19 cellular contexts compared by ENCODE assay signal in genomic region chr11:79189604-79190003, GRCh38.
DNase-seq lines count a peak whose midpoint lies in the region; ATAC-seq, FAIRE-seq and TF ChIP-seq lines count a peak whose summit lies in the region.
"Had no signal": no experiment of that assay in that cellular context is flagged by ENCODE, and none has a peak within 500 bp of the region (broad histone marks: within the 10 kb centered on the region; RNA-seq: fewer than 3 reads in every experiment).

No MANE protein-coding gene starts in this region.

- no peak for TF ChIP-seq EP300 in HepG2 (IDR thresholded peaks at IDR 0.05; ENCODE audit: low read depth in 2 of 2, low read length in 2 of 2)
- no peak for TF ChIP-seq EP300 in HepG2 (CRISPR knock-in tag; IDR thresholded peaks at IDR 0.05; ENCODE audit: borderline replicate concordance)

- DNase-seq in HepG2 (ENCODE audit: low spot score) = no peak
- DNase-seq in pancreas = peak in 4 of 6 donors; percentile 47 to 58 (median 51)
- DNase-seq in UCSD-AML1 (lab: John Stamatoyannopoulos, UW; ENCODE audit: unreplicated experiment) = no peak
- DNase-seq in RWPE1 (ENCODE audit: low spot score) = no peak
- DNase-seq in cortex of kidney (lab: John Stamatoyannopoulos, UW) = no peak
- DNase-seq in activated naive CD4-positive, alpha-beta T cell treated with anti-CD3 and anti-CD28 coated beads for 36 hours = no peak
- DNase-seq: 8988T; Calu3; CD4-positive, alpha-beta memory T cell; EL; GOT3; KG1; NCI-H1694; SHP77 had no signal

- H3K4me3 ChIP-seq in liver (ENCODE audit: low read depth in 1 of 3, low read length in 3 of 3) (no peak overlapping the region), HepG2 (replicated peaks in 1 of 3; ENCODE audit: insufficient read depth in 1 of 3, low read depth in 2 of 3, low read length in 3 of 3) (no peak overlapping the region), pancreas (no peak overlapping the region)
- H3K4me3 ChIP-seq: BLaER1 treated with 17β-estradiol and CSF1 and Interleukin-3, amounts not matched to agents 10 nM and 100 nM had no signal

- WGBS in liver = 41% methylated on average over 7 of the region's 7 CpGs
- WGBS in HepG2 (ENCODE audit: low lambda C conversion rate) = 42% methylated on average over 6 of the region's 7 CpGs
- 40 to 45% methylated on average over 7 of the region's 7 CpGs for WGBS in pancreas, 2 donors

- peaks cover 0 to 4% (median 3%) of the 10 kb centered on the region in 4 donors for H3K9me3 ChIP-seq in liver (ENCODE audit: control insufficient read depth in 4 of 4, low read length in 3 of 4)
- H3K9me3 ChIP-seq in HepG2 (ENCODE audit: low read length) = no peaks in the 10 kb centered on the region
- H3K9me3 ChIP-seq in pancreas = no peaks in the 10 kb centered on the region

- CTCF ChIA-PET in HepG2 (lab: Yijun Ruan, JAX; ENCODE audit: low intra/inter-chr PET ratio, low total read pairs) = no interaction called here
- CTCF ChIA-PET in RWPE1 (lab: Yijun Ruan, JAX) = no interaction called here
- CTCF ChIA-PET in activated naive CD4-positive, alpha-beta T cell treated with anti-CD3 and anti-CD28 coated beads for 36 hours (lab: Charles Lee) = no interaction called here

- H3K27me3 ChIP-seq in liver (ENCODE audit: control insufficient read depth in 4 of 4, insufficient read depth in 4 of 4, low read length in 3 of 4) (no peaks in the 10 kb centered on the region), HepG2 (ENCODE audit: control insufficient read depth in 1 of 2, insufficient read depth in 2 of 2, low read length in 2 of 2) (no peaks in the 10 kb centered on the region), pancreas (no peaks in the 10 kb centered on the region)
- H3K27me3 ChIP-seq: BLaER1 treated with 17β-estradiol and CSF1 and Interleukin-3, amounts not matched to agents 10 nM and 100 nM had no signal

- H3K79me2 ChIP-seq in HepG2 (ENCODE audit: insufficient read depth, low read length) = no peaks in the 10 kb centered on the region

- ATAC-seq in HepG2 = no peak
- peak; percentile 93 to 99 (median 98) for ATAC-seq in pancreas
- ATAC-seq: HCT116 had no signal

- H2AFZ ChIP-seq in HepG2 (ENCODE audit: low read length) = no peak overlapping the region

- H3K9ac ChIP-seq in liver (ENCODE audit: low read depth in 1 of 2, low read length in 2 of 2) = no peak overlapping the region
- H3K9ac ChIP-seq in HepG2 (ENCODE audit: insufficient read depth, low read depth, low read length) = no peak overlapping the region
- H3K9ac ChIP-seq: BLaER1 treated with 17β-estradiol and CSF1 and Interleukin-3, amounts not matched to agents 10 nM and 100 nM had no signal

- FAIRE-seq in HepG2 (lab: Jason Lieb, UNC) (no peak), pancreas (lab: Jason Lieb, UNC) (no peak)
- FAIRE-seq: GM19239 had no signal

- no peaks in the 10 kb centered on the region for H3K36me3 ChIP-seq in liver (ENCODE audit: control insufficient read depth in 4 of 4, insufficient read depth in 3 of 4, low read depth in 1 of 4, low read length in 3 of 4)
- no peaks in the 10 kb centered on the region for H3K36me3 ChIP-seq in HepG2 (replicated peaks in 1 of 2; ENCODE audit: control insufficient read depth in 1 of 2, insufficient read depth in 2 of 2, low read length in 2 of 2)
- H3K36me3 ChIP-seq in pancreas = no peaks in the 10 kb centered on the region

- no peaks in the 10 kb centered on the region for H3K4me1 Mint-ChIP-seq in activated naive CD4-positive, alpha-beta T cell treated with anti-CD3 and anti-CD28 coated beads for 36 hours (ENCODE audit: low read depth)
- H3K4me1 Mint-ChIP-seq: CD4-positive, alpha-beta memory T cell had no signal

- no peak for TF ChIP-seq POLR2A in HepG2 (IDR thresholded peaks at IDR 0.05; ENCODE audit: insufficient read depth in 1 of 2, low read depth in 2 of 2, low read length in 2 of 2)

- H3K27me3 Mint-ChIP-seq in activated naive CD4-positive, alpha-beta T cell treated with anti-CD3 and anti-CD28 coated beads for 36 hours (ENCODE audit: low read depth) = no peaks in the 10 kb centered on the region
- H3K27me3 Mint-ChIP-seq: CD4-positive, alpha-beta memory T cell had no signal

- POLR2A ChIA-PET in HepG2 (lab: Yijun Ruan, JAX) (no interaction called here), RWPE1 (lab: Yijun Ruan, JAX; ENCODE audit: low non-redundant PET) (no interaction called here)

- peaks cover 2% of the 10 kb centered on the region for H3K9me3 Mint-ChIP-seq in activated naive CD4-positive, alpha-beta T cell treated with anti-CD3 and anti-CD28 coated beads for 36 hours

- H4K20me1 ChIP-seq in HepG2 (ENCODE audit: insufficient read depth, low read length) = no peaks in the 10 kb centered on the region
- H4K20me1 ChIP-seq: BLaER1 treated with 17β-estradiol and CSF1 and Interleukin-3, amounts not matched to agents 10 nM and 100 nM had no signal

- in situ Hi-C loops in HepG2 (cut with HindIII; ENCODE audit: extremely low pct_ligation_motif_present, low pct_unique_long_range_greater_than_20kb) = no loop called here

- no peaks in the 10 kb centered on the region for H3K36me3 Mint-ChIP-seq in activated naive CD4-positive, alpha-beta T cell treated with anti-CD3 and anti-CD28 coated beads for 36 hours (ENCODE audit: low read depth)
- H3K36me3 Mint-ChIP-seq: CD4-positive, alpha-beta memory T cell had no signal

- no TSS peak for BruUV-seq in HepG2 (replicated peaks; lab: Mats Ljungman, UMichigan)

- no peak overlapping the region for H3K27ac Mint-ChIP-seq in activated naive CD4-positive, alpha-beta T cell treated with anti-CD3 and anti-CD28 coated beads for 36 hours
- H3K27ac Mint-ChIP-seq: CD4-positive, alpha-beta memory T cell had no signal

- TF ChIP-seq CTCF in liver (IDR thresholded peaks at IDR 0.05; ENCODE audit: low read depth, low read length, missing input control) (no peak), HepG2 (CRISPR knock-in tag; IDR thresholded peaks at IDR 0.05) (no peak), VCaP (conservative IDR thresholded peaks at IDR 0.05) (no peak), pancreas (IDR thresholded peaks at IDR 0.05) (no peak), RWPE1 (conservative IDR thresholded peaks at IDR 0.05; ENCODE audit: low read depth) (no peak)

- no peak overlapping the region for H3K4me3 Mint-ChIP-seq in activated naive CD4-positive, alpha-beta T cell treated with anti-CD3 and anti-CD28 coated beads for 36 hours
- H3K4me3 Mint-ChIP-seq: CD4-positive, alpha-beta memory T cell had no signal

- peaks cover 0 to 8% (median 8%) of the 10 kb centered on the region in 4 donors for H3K4me1 ChIP-seq in liver (ENCODE audit: control insufficient read depth in 4 of 4, insufficient read depth in 4 of 4, low read length in 3 of 4)
- no peaks in the 10 kb centered on the region for H3K4me1 ChIP-seq in HepG2 (ENCODE audit: insufficient read depth, low read length)
- peaks cover 0 to 7% (median 0%) of the 10 kb centered on the region in 3 donors for H3K4me1 ChIP-seq in pancreas

- H3K4me2 ChIP-seq in HepG2 (ENCODE audit: low read depth, low read length) = no peak overlapping the region

- intact Hi-C loops in HepG2 (cut with micrococcal nuclease; ENCODE audit: unreplicated experiment) (no loop called here), pancreas (cut with DNase I) (no loop called here)
- intact Hi-C loops in activated naive CD4-positive, alpha-beta T cell treated with anti-CD3 and anti-CD28 coated beads for 36 hours (cut with micrococcal nuclease) = no loop called here

- no peak overlapping the region for H3K27ac ChIP-seq in liver (ENCODE audit: low read depth in 1 of 2, low read length in 2 of 2)
- H3K27ac ChIP-seq in HepG2 (ENCODE audit: extremely low read length, insufficient read depth, low read length) = no peak overlapping the region
- H3K27ac ChIP-seq in VCaP = peak overlapping the region; percentile 59
- no peak overlapping the region for H3K27ac ChIP-seq in pancreas
- H3K27ac ChIP-seq in RWPE1 = no peak overlapping the region

- TF ChIP-seq RAD21 in liver (IDR thresholded peaks at IDR 0.05) = peak in 1 of 2 donors; percentile 11
- no peak for TF ChIP-seq RAD21 in HepG2 (CRISPR knock-in tag; IDR thresholded peaks at IDR 0.05)

TF ChIP-seq in liver, 16 proteins besides CTCF, POLR2A, EP300 and RAD21 (continues in another document):
- TF ChIP-seq YY1 (IDR thresholded peaks at IDR 0.05) (peak; percentile 43), MAX (IDR thresholded peaks at IDR 0.05) (peak; percentile 48), FOXA1 (IDR thresholded peaks at IDR 0.05) (peak; percentile 39), NR2F2 (IDR thresholded peaks at IDR 0.05) (no peak), HNF4G (IDR thresholded peaks at IDR 0.05) (no peak), JUND (IDR thresholded peaks at IDR 0.05) (peak in 1 of 2 donors; percentile 18)

TF ChIP-seq in HepG2, 621 proteins besides CTCF, POLR2A, EP300 and RAD21 (continues in another document):
- TF ChIP-seq RELA (CRISPR knock-in tag; IDR thresholded peaks at IDR 0.05) = no peak
- TF ChIP-seq ZNF260 (CRISPR knock-in tag; IDR thresholded peaks at IDR 0.05; ENCODE audit: borderline replicate concordance, low read depth) = no peak
- no peak for TF ChIP-seq ZNF251 (CRISPR knock-in tag; IDR thresholded peaks at IDR 0.05)
- no peak for TF ChIP-seq RORA (CRISPR knock-in tag; IDR thresholded peaks at IDR 0.05)
- TF ChIP-seq SALL2 (CRISPR knock-in tag; IDR thresholded peaks at IDR 0.05) = no peak
- no peak for TF ChIP-seq ZNF570 (CRISPR knock-in tag; IDR thresholded peaks at IDR 0.05; ENCODE audit: borderline replicate concordance)
- no peak for TF ChIP-seq CAMTA2 (CRISPR knock-in tag; IDR thresholded peaks at IDR 0.05; ENCODE audit: borderline replicate concordance)

Comparison
In these comparisons a context has a peak if more than half of its experiments do, and no peak if none do; other contexts are left out.
1. DNase-seq: peak in pancreas (4 of 6); none in HepG2 (single experiment), UCSD-AML1 (single experiment), RWPE1 (single experiment), cortex of kidney (single experiment) and activated naive CD4-positive, alpha-beta T cell treated with anti-CD3 and anti-CD28 coated beads for 36 hours (single experiment).